9 cellular contexts compared by ENCODE assay signal in the genomic region with DNA sequence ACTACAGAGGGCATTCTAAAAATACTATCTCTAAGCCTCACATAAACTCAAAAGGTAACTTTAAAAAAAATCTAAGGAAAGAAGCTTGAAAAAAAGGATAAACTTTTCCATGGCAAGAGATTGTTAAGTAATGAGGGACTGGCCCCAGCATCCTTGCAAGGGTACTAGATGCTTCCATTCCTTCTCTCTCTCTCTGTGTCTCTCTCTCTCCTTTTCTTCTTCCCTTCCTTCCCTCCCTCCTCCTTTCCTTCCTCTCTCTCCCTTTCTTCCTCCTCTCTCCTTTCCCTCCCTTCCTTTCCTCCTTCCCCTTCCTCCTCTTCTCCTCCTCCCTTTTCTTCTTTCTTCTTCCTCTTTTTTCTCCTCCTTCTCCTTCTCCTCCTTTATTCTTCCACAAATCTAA. TPM values are rescaled to one million over a fixed set of nuclear protein-coding genes. Genes with fewer than 3 reads are reported as not detected.
"Had no signal": no experiment of that assay in that cellular context is flagged by ENCODE, and none has a peak within 500 bp of the region (broad histone marks: within the 10 kb centered on the region; RNA-seq: fewer than 3 reads in every experiment).

No MANE protein-coding gene starts in this region.

- H3K4me3 ChIP-seq: GM12878 had no signal

- FAIRE-seq: G401.6, GM12878, GM12891, GM12892, GM18507, GM19239 had no signal

- ATAC-seq: GM12878 had no signal

- DNase-seq: GDM1, GF-D8 had no signal

RNA-seq across cellular contexts. Expression of a gene that starts 23.8 kb away (rescaled TPM):
- total RNA-seq: G401 had no signal
